1 cellular context compared by ENCODE assay signal in genomic region chr7:22949944-22950343, GRCh38.
TF ChIP-seq lines count a peak whose summit lies in the region.

No MANE protein-coding gene starts in this region.

TF ChIP-seq in H1, 55 proteins besides CTCF, POLR2A, EP300 and RAD21:
- TF ChIP-seq SRF (IDR thresholded peaks at IDR 0.05; ENCODE audit: low read depth, low read length) (no peak), POLR2AphosphoS5 (IDR thresholded peaks at IDR 0.05; ENCODE audit: low read depth, low read length) (no peak), KDM5A (IDR thresholded peaks at IDR 0.05; ENCODE audit: low read length) (no peak), BCL11A (IDR thresholded peaks at IDR 0.05; ENCODE audit: low read depth in 2 of 2, low read length in 2 of 2) (no peak), CEBPB (IDR thresholded peaks at IDR 0.05; ENCODE audit: low read depth, low read length) (no peak), SP1 (IDR thresholded peaks at IDR 0.05; ENCODE audit: low read depth, low read length) (no peak), CREB1 (IDR thresholded peaks at IDR 0.05) (no peak), TCF12 (IDR thresholded peaks at IDR 0.05; ENCODE audit: low read depth, low read length) (no peak), TAF1 (IDR thresholded peaks at IDR 0.05; ENCODE audit: low read depth, low read length) (no peak), SIN3A (conservative IDR thresholded peaks at IDR 0.05 in 1 of 2, IDR thresholded peaks at IDR 0.05 in 1 of 2; ENCODE audit: low read depth in 1 of 2, low read length in 2 of 2) (no peak), EZH2 (IDR thresholded peaks at IDR 0.05; ENCODE audit: low read depth, low read length, severe bottlenecking) (no peak), EGR1 (IDR thresholded peaks at IDR 0.05; ENCODE audit: borderline replicate concordance, low read depth, low read length) (no peak), CHD2 (IDR thresholded peaks at IDR 0.05; ENCODE audit: low read length) (no peak), SUZ12 (IDR thresholded peaks at IDR 0.05; ENCODE audit: low read length) (no peak), NANOG (IDR thresholded peaks at IDR 0.05; ENCODE audit: insufficient read depth, low read depth, low read length, poor library complexity, severe bottlenecking) (no peak), SP4 (IDR thresholded peaks at IDR 0.05; ENCODE audit: low read length) (no peak), RBBP5 (IDR thresholded peaks at IDR 0.05; ENCODE audit: borderline replicate concordance, low read depth, low read length) (no peak), ATF2 (IDR thresholded peaks at IDR 0.05; ENCODE audit: low read length) (no peak)
- TF ChIP-seq, protein P1, sequence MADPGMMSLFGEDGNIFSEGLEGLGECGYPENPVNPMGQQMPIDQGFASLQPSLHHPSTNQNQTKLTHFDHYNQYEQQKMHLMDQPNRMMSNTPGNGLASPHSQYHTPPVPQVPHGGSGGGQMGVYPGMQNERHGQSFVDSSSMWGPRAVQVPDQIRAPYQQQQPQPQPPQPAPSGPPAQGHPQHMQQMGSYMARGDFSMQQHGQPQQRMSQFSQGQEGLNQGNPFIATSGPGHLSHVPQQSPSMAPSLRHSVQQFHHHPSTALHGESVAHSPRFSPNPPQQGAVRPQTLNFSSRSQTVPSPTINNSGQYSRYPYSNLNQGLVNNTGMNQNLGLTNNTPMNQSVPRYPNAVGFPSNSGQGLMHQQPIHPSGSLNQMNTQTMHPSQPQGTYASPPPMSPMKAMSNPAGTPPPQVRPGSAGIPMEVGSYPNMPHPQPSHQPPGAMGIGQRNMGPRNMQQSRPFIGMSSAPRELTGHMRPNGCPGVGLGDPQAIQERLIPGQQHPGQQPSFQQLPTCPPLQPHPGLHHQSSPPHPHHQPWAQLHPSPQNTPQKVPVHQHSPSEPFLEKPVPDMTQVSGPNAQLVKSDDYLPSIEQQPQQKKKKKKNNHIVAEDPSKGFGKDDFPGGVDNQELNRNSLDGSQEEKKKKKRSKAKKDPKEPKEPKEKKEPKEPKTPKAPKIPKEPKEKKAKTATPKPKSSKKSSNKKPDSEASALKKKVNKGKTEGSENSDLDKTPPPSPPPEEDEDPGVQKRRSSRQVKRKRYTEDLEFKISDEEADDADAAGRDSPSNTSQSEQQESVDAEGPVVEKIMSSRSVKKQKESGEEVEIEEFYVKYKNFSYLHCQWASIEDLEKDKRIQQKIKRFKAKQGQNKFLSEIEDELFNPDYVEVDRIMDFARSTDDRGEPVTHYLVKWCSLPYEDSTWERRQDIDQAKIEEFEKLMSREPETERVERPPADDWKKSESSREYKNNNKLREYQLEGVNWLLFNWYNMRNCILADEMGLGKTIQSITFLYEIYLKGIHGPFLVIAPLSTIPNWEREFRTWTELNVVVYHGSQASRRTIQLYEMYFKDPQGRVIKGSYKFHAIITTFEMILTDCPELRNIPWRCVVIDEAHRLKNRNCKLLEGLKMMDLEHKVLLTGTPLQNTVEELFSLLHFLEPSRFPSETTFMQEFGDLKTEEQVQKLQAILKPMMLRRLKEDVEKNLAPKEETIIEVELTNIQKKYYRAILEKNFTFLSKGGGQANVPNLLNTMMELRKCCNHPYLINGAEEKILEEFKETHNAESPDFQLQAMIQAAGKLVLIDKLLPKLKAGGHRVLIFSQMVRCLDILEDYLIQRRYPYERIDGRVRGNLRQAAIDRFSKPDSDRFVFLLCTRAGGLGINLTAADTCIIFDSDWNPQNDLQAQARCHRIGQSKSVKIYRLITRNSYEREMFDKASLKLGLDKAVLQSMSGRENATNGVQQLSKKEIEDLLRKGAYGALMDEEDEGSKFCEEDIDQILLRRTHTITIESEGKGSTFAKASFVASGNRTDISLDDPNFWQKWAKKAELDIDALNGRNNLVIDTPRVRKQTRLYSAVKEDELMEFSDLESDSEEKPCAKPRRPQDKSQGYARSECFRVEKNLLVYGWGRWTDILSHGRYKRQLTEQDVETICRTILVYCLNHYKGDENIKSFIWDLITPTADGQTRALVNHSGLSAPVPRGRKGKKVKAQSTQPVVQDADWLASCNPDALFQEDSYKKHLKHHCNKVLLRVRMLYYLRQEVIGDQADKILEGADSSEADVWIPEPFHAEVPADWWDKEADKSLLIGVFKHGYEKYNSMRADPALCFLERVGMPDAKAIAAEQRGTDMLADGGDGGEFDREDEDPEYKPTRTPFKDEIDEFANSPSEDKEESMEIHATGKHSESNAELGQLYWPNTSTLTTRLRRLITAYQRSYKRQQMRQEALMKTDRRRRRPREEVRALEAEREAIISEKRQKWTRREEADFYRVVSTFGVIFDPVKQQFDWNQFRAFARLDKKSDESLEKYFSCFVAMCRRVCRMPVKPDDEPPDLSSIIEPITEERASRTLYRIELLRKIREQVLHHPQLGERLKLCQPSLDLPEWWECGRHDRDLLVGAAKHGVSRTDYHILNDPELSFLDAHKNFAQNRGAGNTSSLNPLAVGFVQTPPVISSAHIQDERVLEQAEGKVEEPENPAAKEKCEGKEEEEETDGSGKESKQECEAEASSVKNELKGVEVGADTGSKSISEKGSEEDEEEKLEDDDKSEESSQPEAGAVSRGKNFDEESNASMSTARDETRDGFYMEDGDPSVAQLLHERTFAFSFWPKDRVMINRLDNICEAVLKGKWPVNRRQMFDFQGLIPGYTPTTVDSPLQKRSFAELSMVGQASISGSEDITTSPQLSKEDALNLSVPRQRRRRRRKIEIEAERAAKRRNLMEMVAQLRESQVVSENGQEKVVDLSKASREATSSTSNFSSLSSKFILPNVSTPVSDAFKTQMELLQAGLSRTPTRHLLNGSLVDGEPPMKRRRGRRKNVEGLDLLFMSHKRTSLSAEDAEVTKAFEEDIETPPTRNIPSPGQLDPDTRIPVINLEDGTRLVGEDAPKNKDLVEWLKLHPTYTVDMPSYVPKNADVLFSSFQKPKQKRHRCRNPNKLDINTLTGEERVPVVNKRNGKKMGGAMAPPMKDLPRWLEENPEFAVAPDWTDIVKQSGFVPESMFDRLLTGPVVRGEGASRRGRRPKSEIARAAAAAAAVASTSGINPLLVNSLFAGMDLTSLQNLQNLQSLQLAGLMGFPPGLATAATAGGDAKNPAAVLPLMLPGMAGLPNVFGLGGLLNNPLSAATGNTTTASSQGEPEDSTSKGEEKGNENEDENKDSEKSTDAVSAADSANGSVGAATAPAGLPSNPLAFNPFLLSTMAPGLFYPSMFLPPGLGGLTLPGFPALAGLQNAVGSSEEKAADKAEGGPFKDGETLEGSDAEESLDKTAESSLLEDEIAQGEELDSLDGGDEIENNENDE (IDR thresholded peaks at IDR 0.05; ENCODE audit: insufficient replicate concordance, low read length): no peak
- TF ChIP-seq, protein P2, sequence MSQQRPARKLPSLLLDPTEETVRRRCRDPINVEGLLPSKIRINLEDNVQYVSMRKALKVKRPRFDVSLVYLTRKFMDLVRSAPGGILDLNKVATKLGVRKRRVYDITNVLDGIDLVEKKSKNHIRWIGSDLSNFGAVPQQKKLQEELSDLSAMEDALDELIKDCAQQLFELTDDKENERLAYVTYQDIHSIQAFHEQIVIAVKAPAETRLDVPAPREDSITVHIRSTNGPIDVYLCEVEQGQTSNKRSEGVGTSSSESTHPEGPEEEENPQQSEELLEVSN (IDR thresholded peaks at IDR 0.05): no peak
